Comparison of ENCODE assay signal across 1 cellular context in the genomic region with DNA sequence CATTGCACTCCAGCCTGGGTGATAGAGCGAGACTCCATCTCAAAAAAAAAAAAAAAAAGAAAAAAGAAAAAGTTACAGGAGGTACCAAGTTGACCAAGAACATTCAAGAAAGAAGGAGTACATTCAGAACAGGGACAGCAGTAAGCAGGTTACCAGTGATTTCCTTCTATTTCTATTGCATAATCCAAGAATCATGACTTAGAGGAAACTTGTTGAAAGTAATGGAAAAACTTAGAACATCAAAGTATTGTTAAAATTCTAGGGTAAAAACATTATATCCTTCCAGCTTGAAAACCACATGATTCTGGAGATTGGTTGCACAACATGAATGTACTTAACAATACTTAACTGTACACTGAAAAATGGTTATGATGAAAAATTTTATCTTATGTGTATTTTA.
TF ChIP-seq lines count a peak whose summit lies in the region.

No MANE protein-coding gene starts in this region.

TF ChIP-seq in H1, 55 proteins besides CTCF, POLR2A, EP300 and RAD21:
- 0 out of 2 replicates have a peak, but pooled peaks have one; percentile 7 for TF ChIP-seq CEBPB (IDR thresholded peaks at IDR 0.05; ENCODE audit: low read depth, low read length)
- TF ChIP-seq, protein P1, sequence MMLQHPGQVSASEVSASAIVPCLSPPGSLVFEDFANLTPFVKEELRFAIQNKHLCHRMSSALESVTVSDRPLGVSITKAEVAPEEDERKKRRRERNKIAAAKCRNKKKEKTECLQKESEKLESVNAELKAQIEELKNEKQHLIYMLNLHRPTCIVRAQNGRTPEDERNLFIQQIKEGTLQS (IDR thresholded peaks at IDR 0.05; ENCODE audit: insufficient read depth, low read depth, low read length), result no peak
